10 cellular contexts compared by ENCODE assay signal in the genomic region with DNA sequence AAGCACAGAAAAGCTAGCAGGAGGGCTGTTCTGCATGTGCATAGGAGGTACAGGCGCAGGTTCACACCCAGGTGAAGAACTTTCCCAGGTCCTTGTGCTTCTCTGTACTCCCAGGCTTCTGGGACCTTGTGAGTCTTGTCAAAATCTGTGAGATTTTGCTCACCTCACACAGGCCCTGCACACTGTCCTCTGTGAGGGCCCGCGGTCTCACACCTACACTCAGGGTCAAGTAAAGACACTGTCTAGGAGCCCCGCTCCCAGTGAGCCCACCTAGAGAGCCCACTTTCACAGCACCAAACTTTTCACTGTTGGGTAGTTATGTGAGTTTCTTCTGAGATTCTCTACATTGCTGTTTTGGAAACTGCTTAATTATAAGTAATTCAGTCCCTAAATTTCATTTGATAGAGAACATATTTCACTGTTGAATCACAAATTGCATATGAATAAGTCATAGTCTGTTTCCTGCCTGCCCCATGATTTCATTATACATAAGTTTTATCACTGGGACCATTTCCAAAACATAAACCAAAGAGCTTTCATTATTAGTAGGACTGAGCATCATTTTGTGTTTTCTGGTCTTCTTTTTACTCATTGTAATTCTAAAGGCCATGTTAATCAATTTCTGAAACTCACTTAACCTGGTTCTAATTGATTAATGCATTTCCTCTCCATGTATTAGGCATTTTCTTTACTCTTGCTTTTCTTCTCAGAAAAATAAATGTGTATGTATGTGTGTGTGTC.
DNase-seq lines count a peak whose midpoint lies in the region; ATAC-seq and TF ChIP-seq lines count a peak whose summit lies in the region.
"Had no signal": no experiment of that assay in that cellular context is flagged by ENCODE, and none has a peak within 500 bp of the region (broad histone marks: within the 10 kb centered on the region; RNA-seq: fewer than 3 reads in every experiment).

No MANE protein-coding gene starts in this region.

- H3K27me3 ChIP-seq in GM23248 (replicated peaks; ENCODE audit: insufficient read depth) (no peaks in the 10 kb centered on the region), IMR-90 (ENCODE audit: control insufficient read depth, insufficient read depth, low read length) (no peaks in the 10 kb centered on the region), stomach (no peaks in the 10 kb centered on the region)

- H3K4me2 ChIP-seq in GM23248 (ENCODE audit: unreplicated experiment) (peak overlapping the region; percentile 45), IMR-90 (ENCODE audit: low read depth, low read length) (peak overlapping the region; percentile 74)

- dilution Hi-C loops in IMR-90 (cut with HindIII; ENCODE audit: low sequenced_read_pairs, unreplicated experiment), result no loop called here

- H2BK20ac ChIP-seq in IMR-90 (ENCODE audit: low read depth, low read length), result peak overlapping the region; percentile 96

- BruUV-seq in IMR-90 (replicated peaks; lab: Mats Ljungman, UMichigan), result no TSS peak

- peak overlapping the region; percentile 25 for H2AFZ ChIP-seq in GM23248
- peak overlapping the region; percentile 89 for H2AFZ ChIP-seq in IMR-90 (replicated peaks; ENCODE audit: low read length, poor library complexity)

- H4K5ac ChIP-seq in IMR-90 (ENCODE audit: low read depth, low read length), result peak overlapping the region; percentile 88

- peak overlapping the region; percentile 88 for H2BK5ac ChIP-seq in IMR-90 (ENCODE audit: low read depth, low read length, poor library complexity, severe bottlenecking)

- no peak for TF ChIP-seq POLR2A in IMR-90 (IDR thresholded peaks at IDR 0.05; ENCODE audit: low read depth, low read length)
- no peak for TF ChIP-seq POLR2A in stomach (IDR thresholded peaks at IDR 0.05)

- peaks cover 4% of the 10 kb centered on the region; the same call in 1 of the 2 replicates for H3K9me1 ChIP-seq in IMR-90 (ENCODE audit: insufficient read depth, low read length)

- peak overlapping the region; percentile 91 for H3K56ac ChIP-seq in IMR-90 (ENCODE audit: extremely low read depth, insufficient read depth, low read length)

- peak; percentile 52 for DNase-seq in GM12865 (ENCODE audit: low read depth)
- DNase-seq in GM23248, result peak; percentile 73
- DNase-seq in IMR-90, result peak; percentile 88
- DNase-seq in iris pigment epithelial cell (ENCODE audit: low read depth), result peak; percentile 87
- DNase-seq in stomach, result no peak
- DNase-seq in NOMO-1 treated with dmso at 0.1 percent for 144 hours (lab: John Stamatoyannopoulos, UW; ENCODE audit: unreplicated experiment), result no peak
- no peak for DNase-seq in activated effector memory CD4-positive, alpha-beta T cell treated with Interleukin-2 at 50 U/mL for 16 hours
- no peak for DNase-seq in NOMO-1 treated with DMSO at 0.1 percent for 48 hours (lab: John Stamatoyannopoulos, UW; ENCODE audit: unreplicated experiment)
- DNase-seq: lower lobe of right lung, NCI-H2171 treated with DMSO at 0.1 percent for 48 hours had no signal

- ATAC-seq in IMR-90 (ENCODE audit: low read depth), result peak; percentile 67
- ATAC-seq: lower lobe of right lung had no signal

- H2AK9ac ChIP-seq in IMR-90 (replicated peaks; ENCODE audit: low read depth, low read length, poor library complexity), result peak overlapping the region; percentile 80

- no peaks in the 10 kb centered on the region for H3K79me1 ChIP-seq in IMR-90 (ENCODE audit: low read depth in 1 of 2, low read length in 2 of 2)

- H3K4me1 ChIP-seq in GM23248 (ENCODE audit: insufficient read depth) (peaks cover 40% of the 10 kb centered on the region), IMR-90 (ENCODE audit: control insufficient read depth, insufficient read depth, low read length) (peaks cover 8% of the 10 kb centered on the region), stomach (no peaks in the 10 kb centered on the region)
- H3K4me1 ChIP-seq: lower lobe of right lung had no signal

- H3K36me3 ChIP-seq in GM23248 (ENCODE audit: low read depth) (no peaks in the 10 kb centered on the region), IMR-90 (ENCODE audit: control insufficient read depth, insufficient read depth, low read length) (no peaks in the 10 kb centered on the region), stomach (no peaks in the 10 kb centered on the region)
- H3K36me3 ChIP-seq: lower lobe of right lung had no signal

- H3K4me3 ChIP-seq in GM12865 (ENCODE audit: low read depth, low read length), result no peak overlapping the region
- H3K4me3 ChIP-seq in GM23248, result peak overlapping the region; percentile 1; the same call in 1 of the 2 replicates
- no peak overlapping the region for H3K4me3 ChIP-seq in IMR-90 (ENCODE audit: insufficient read depth, low read depth, low read length)
- H3K4me3 ChIP-seq in stomach, result no peak overlapping the region
- H3K4me3 ChIP-seq: lower lobe of right lung had no signal

- H3K18ac ChIP-seq in IMR-90 (ENCODE audit: low read depth, low read length), result peak overlapping the region; percentile 97

- no peaks in the 10 kb centered on the region for H3K79me2 ChIP-seq in GM23248 (ENCODE audit: insufficient read depth)

- no peak for TF ChIP-seq EP300 in stomach (IDR thresholded peaks at IDR 0.05)

- in situ Hi-C loops in GM23248 (cut with MboI), result no loop called here
- in situ Hi-C loops in IMR-90 (cut with MboI; ENCODE audit: low sequenced_read_pairs), result no loop called here

- H4K8ac ChIP-seq in IMR-90 (ENCODE audit: low read depth in 2 of 2, low read length in 2 of 2), result peak overlapping the region; percentile 83 to 91

- H2BK120ac ChIP-seq in IMR-90 (ENCODE audit: low read depth, low read length), result peak overlapping the region; percentile 99

- peak overlapping the region; percentile 92 for H4K91ac ChIP-seq in IMR-90 (ENCODE audit: insufficient read depth, low read depth, low read length)

- H3K9ac ChIP-seq in GM23248, result no peak overlapping the region
- peak overlapping the region; percentile 55; the same call in 1 of the 2 replicates for H3K9ac ChIP-seq in IMR-90 (ENCODE audit: low read depth, low read length)

- TF ChIP-seq CTCF in GM12865 (IDR thresholded peaks at IDR 0.05; ENCODE audit: insufficient read depth, low read depth, low read length, missing control alignments) (no peak), IMR-90 (conservative IDR thresholded peaks at IDR 0.05; ENCODE audit: low read depth, low read length) (no peak), stomach (IDR thresholded peaks at IDR 0.05) (no peak)

- H3K27ac ChIP-seq in GM23248 (0 out of 2 replicates have a peak overlapping the region, but pooled peaks have one; percentile 13), IMR-90 (ENCODE audit: insufficient read depth, low read length) (peak overlapping the region; percentile 99), stomach (no peak overlapping the region)
- H3K27ac ChIP-seq: lower lobe of right lung had no signal

- no peaks in the 10 kb centered on the region for H3K9me2 ChIP-seq in GM23248 (ENCODE audit: insufficient read depth)

- no peaks in the 10 kb centered on the region for H3K9me3 ChIP-seq in GM23248 (ENCODE audit: low read depth)
- no peaks in the 10 kb centered on the region for H3K9me3 ChIP-seq in IMR-90 (ENCODE audit: control insufficient read depth, insufficient read depth, low read length)
- peaks cover 0 to 8% (median 4%) of the 10 kb centered on the region in 4 donors for H3K9me3 ChIP-seq in stomach

- peak overlapping the region; percentile 96 for H3K23ac ChIP-seq in IMR-90 (ENCODE audit: low read depth, low read length)

- peak overlapping the region; percentile 69 for H3K14ac ChIP-seq in IMR-90 (replicated peaks; ENCODE audit: low read depth, low read length)

- peaks cover 18% of the 10 kb centered on the region; the same call in 1 of the 2 replicates for H3F3A ChIP-seq in GM23248 (ENCODE audit: insufficient read depth)

- H2AK5ac ChIP-seq in IMR-90 (ENCODE audit: low read depth, low read length), result peak overlapping the region; percentile 89

- H4K20me1 ChIP-seq in GM23248 (ENCODE audit: insufficient read depth), result no peaks in the 10 kb centered on the region
- H4K20me1 ChIP-seq in IMR-90 (ENCODE audit: insufficient read depth, low read length), result no peaks in the 10 kb centered on the region

- 73 to 75% methylated on average over 4 of the region's 4 CpGs for WGBS in GM23248 (ENCODE audit: low coverage in 1 of 2, low lambda C conversion rate in 2 of 2, missing lambda C conversion rate in 2 of 2), 2 experiments
- WGBS in IMR-90 (ENCODE audit: extremely low coverage in 2 of 2, insufficient read length in 1 of 2), 2 experiments, result no CpG with 5 or more reads among the region's 4 CpGs
- WGBS in stomach, 5 donors, result 77 to 80% (median 78%) methylated on average over 4 of the region's 4 CpGs

- no peak for TF ChIP-seq RAD21 in IMR-90 (IDR thresholded peaks at IDR 0.05; ENCODE audit: low read length)

- H3K4ac ChIP-seq in IMR-90 (ENCODE audit: low read depth, low read length), result peak overlapping the region; percentile 94

- intact Hi-C loops in IMR-90 (cut with micrococcal nuclease) (no loop called here), stomach (cut with DNase I; ENCODE audit: low total_unique reads) (no loop called here)

- CTCF ChIA-PET in IMR-90 (lab: Yijun Ruan, JAX), result interaction anchor here (0.6 kb wide), 1 partner anchor 485 kb away, joined by 3 read pairs; no protein-coding TSS in a partner anchor

- peak overlapping the region; percentile 72; the same call in 1 of the 3 replicates for H2BK15ac ChIP-seq in IMR-90 (ENCODE audit: low read depth, low read length)

- POLR2A ChIA-PET in IMR-90 (lab: Charles Lee; ENCODE audit: unreplicated experiment), result no interaction called here

TF ChIP-seq in IMR-90, 13 proteins besides CTCF, POLR2A, EP300 and RAD21:
- no peak for TF ChIP-seq RFX5 (IDR thresholded peaks at IDR 0.05; ENCODE audit: low read depth, low read length)
- peak; percentile 66 for TF ChIP-seq FOS (IDR thresholded peaks at IDR 0.05; ENCODE audit: low read depth, low read length)
- TF ChIP-seq MAZ (IDR thresholded peaks at IDR 0.05; ENCODE audit: borderline replicate concordance, low read depth, low read length), result no peak
- TF ChIP-seq MAFK (IDR thresholded peaks at IDR 0.05; ENCODE audit: low read depth, low read length), result no peak
- TF ChIP-seq, protein P1, sequence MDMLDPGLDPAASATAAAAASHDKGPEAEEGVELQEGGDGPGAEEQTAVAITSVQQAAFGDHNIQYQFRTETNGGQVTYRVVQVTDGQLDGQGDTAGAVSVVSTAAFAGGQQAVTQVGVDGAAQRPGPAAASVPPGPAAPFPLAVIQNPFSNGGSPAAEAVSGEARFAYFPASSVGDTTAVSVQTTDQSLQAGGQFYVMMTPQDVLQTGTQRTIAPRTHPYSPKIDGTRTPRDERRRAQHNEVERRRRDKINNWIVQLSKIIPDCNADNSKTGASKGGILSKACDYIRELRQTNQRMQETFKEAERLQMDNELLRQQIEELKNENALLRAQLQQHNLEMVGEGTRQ (IDR thresholded peaks at IDR 0.05; ENCODE audit: low read depth, low read length), result no peak
- no peak for TF ChIP-seq NFE2L2 (IDR thresholded peaks at IDR 0.05; ENCODE audit: low read depth, low read length)

Comparison
In these comparisons a context has a peak if more than half of its experiments do, and no peak if none do; other contexts are left out.
1. DNase-seq: peak in GM12865 (single experiment), GM23248 (single experiment), IMR-90 (single experiment) and iris pigment epithelial cell (single experiment); none in stomach (single experiment), NOMO-1 treated with dmso at 0.1 percent for 144 hours (single experiment), activated effector memory CD4-positive, alpha-beta T cell treated with Interleukin-2 at 50 U/mL for 16 hours (single experiment) and NOMO-1 treated with DMSO at 0.1 percent for 48 hours (single experiment).
2. H3K27ac ChIP-seq: peak in GM23248 (single experiment) and IMR-90 (single experiment); none in stomach (0 of 5).